In the genomic region with DNA sequence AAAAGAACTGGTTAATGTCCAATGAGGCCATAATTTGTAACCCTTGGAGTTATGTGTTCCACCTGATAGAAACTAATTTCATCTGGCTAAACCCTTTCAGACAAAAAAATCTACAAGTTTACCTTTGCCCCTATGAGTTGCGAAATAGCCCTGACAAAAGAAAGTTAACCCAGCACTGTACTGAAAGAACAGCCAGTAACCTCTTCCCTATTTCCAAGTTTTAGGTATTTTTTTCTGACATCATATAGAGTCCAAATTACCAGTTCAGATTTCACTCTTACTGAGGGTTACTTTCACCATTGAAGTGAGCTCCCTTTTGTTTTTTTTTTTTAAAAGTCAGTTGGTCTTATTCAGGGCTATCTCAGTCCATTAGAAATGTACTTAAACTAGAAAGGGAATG, we compare ENCODE assay signal across 1 cellular context.
TF ChIP-seq lines count a peak whose summit lies in the region.

No MANE protein-coding gene starts in this region.

TF ChIP-seq in GM12878, 131 proteins besides CTCF, POLR2A, EP300 and RAD21 (continued from another document):
- TF ChIP-seq, protein P1, sequence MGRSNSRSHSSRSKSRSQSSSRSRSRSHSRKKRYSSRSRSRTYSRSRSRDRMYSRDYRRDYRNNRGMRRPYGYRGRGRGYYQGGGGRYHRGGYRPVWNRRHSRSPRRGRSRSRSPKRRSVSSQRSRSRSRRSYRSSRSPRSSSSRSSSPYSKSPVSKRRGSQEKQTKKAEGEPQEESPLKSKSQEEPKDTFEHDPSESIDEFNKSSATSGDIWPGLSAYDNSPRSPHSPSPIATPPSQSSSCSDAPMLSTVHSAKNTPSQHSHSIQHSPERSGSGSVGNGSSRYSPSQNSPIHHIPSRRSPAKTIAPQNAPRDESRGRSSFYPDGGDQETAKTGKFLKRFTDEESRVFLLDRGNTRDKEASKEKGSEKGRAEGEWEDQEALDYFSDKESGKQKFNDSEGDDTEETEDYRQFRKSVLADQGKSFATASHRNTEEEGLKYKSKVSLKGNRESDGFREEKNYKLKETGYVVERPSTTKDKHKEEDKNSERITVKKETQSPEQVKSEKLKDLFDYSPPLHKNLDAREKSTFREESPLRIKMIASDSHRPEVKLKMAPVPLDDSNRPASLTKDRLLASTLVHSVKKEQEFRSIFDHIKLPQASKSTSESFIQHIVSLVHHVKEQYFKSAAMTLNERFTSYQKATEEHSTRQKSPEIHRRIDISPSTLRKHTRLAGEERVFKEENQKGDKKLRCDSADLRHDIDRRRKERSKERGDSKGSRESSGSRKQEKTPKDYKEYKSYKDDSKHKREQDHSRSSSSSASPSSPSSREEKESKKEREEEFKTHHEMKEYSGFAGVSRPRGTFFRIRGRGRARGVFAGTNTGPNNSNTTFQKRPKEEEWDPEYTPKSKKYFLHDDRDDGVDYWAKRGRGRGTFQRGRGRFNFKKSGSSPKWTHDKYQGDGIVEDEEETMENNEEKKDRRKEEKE (IDR thresholded peaks at IDR 0.05): no peak
- TF ChIP-seq ZNF274 (IDR thresholded peaks at IDR 0.05; ENCODE audit: insufficient read depth, insufficient read length) (no peak), GABPA (IDR thresholded peaks at IDR 0.05; ENCODE audit: low read depth) (no peak)
- TF ChIP-seq, protein P2, sequence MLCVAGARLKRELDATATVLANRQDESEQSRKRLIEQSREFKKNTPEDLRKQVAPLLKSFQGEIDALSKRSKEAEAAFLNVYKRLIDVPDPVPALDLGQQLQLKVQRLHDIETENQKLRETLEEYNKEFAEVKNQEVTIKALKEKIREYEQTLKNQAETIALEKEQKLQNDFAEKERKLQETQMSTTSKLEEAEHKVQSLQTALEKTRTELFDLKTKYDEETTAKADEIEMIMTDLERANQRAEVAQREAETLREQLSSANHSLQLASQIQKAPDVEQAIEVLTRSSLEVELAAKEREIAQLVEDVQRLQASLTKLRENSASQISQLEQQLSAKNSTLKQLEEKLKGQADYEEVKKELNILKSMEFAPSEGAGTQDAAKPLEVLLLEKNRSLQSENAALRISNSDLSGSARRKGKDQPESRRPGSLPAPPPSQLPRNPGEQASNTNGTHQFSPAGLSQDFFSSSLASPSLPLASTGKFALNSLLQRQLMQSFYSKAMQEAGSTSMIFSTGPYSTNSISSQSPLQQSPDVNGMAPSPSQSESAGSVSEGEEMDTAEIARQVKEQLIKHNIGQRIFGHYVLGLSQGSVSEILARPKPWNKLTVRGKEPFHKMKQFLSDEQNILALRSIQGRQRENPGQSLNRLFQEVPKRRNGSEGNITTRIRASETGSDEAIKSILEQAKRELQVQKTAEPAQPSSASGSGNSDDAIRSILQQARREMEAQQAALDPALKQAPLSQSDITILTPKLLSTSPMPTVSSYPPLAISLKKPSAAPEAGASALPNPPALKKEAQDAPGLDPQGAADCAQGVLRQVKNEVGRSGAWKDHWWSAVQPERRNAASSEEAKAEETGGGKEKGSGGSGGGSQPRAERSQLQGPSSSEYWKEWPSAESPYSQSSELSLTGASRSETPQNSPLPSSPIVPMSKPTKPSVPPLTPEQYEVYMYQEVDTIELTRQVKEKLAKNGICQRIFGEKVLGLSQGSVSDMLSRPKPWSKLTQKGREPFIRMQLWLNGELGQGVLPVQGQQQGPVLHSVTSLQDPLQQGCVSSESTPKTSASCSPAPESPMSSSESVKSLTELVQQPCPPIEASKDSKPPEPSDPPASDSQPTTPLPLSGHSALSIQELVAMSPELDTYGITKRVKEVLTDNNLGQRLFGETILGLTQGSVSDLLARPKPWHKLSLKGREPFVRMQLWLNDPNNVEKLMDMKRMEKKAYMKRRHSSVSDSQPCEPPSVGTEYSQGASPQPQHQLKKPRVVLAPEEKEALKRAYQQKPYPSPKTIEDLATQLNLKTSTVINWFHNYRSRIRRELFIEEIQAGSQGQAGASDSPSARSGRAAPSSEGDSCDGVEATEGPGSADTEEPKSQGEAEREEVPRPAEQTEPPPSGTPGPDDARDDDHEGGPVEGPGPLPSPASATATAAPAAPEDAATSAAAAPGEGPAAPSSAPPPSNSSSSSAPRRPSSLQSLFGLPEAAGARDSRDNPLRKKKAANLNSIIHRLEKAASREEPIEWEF (IDR thresholded peaks at IDR 0.05; ENCODE audit: insufficient replicate concordance, low read depth, low read length): no peak
- TF ChIP-seq, protein P3, sequence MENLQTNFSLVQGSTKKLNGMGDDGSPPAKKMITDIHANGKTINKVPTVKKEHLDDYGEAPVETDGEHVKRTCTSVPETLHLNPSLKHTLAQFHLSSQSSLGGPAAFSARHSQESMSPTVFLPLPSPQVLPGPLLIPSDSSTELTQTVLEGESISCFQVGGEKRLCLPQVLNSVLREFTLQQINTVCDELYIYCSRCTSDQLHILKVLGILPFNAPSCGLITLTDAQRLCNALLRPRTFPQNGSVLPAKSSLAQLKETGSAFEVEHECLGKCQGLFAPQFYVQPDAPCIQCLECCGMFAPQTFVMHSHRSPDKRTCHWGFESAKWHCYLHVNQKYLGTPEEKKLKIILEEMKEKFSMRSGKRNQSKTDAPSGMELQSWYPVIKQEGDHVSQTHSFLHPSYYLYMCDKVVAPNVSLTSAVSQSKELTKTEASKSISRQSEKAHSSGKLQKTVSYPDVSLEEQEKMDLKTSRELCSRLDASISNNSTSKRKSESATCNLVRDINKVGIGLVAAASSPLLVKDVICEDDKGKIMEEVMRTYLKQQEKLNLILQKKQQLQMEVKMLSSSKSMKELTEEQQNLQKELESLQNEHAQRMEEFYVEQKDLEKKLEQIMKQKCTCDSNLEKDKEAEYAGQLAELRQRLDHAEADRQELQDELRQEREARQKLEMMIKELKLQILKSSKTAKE (IDR thresholded peaks at IDR 0.05; ENCODE audit: low read depth, poor library complexity, severe bottlenecking): no peak
